ENCODE assay signal across 11 cellular contexts in genomic region chr10:58577394-58577793, GRCh38.
DNase-seq lines count a peak whose midpoint lies in the region; TF ChIP-seq lines count a peak whose summit lies in the region.
"Had no signal": no experiment of that assay in that cellular context is flagged by ENCODE, and none has a peak within 500 bp of the region (broad histone marks: within the 10 kb centered on the region; RNA-seq: fewer than 3 reads in every experiment).

No MANE protein-coding gene starts in this region.

- H3K27me3 ChIP-seq in fibroblast of lung (ENCODE audit: control insufficient read depth, insufficient read depth, low read length) = no peaks in the 10 kb centered on the region
- H3K27me3 ChIP-seq: esophagus squamous epithelium had no signal

- H3K4me1 ChIP-seq in fibroblast of lung (ENCODE audit: control insufficient read depth, extremely low read depth, insufficient read depth, low read length) = peaks cover 28% of the 10 kb centered on the region

- no peak overlapping the region for H2AFZ ChIP-seq in fibroblast of lung (ENCODE audit: low read length)

- peak overlapping the region; percentile 43 for H3K27ac ChIP-seq in fibroblast of lung (ENCODE audit: insufficient read depth, low read length)

- peaks cover 34% of the 10 kb centered on the region for H3K79me2 ChIP-seq in fibroblast of lung (ENCODE audit: control insufficient read depth, insufficient read depth, low read length)

- no peaks in the 10 kb centered on the region for H4K20me1 ChIP-seq in fibroblast of lung (ENCODE audit: control insufficient read depth, extremely low read depth, insufficient read depth, low read length)

- H3K36me3 ChIP-seq in fibroblast of lung (ENCODE audit: control insufficient read depth, insufficient read depth, low read length) = no peaks in the 10 kb centered on the region
- H3K36me3 ChIP-seq: esophagus squamous epithelium had no signal

- no peak overlapping the region for H3K9ac ChIP-seq in fibroblast of lung (ENCODE audit: insufficient read depth, low read length)

- peak overlapping the region; percentile 38 for H3K4me2 ChIP-seq in fibroblast of lung (ENCODE audit: extremely low read depth, insufficient read depth, low read length)

- DNase-seq in AG10803 (ENCODE audit: low read depth) (peak; percentile 89), NOMO-1 treated with DMSO at 0.1 percent for 48 hours (lab: John Stamatoyannopoulos, UW; ENCODE audit: unreplicated experiment) (peak; percentile 91), fibroblast of lung (ENCODE audit: low read depth in 2 of 2) (peak; percentile 75 to 89), pons (ENCODE audit: low spot score) (peak; percentile 34), DMS53 (lab: John Stamatoyannopoulos, UW) (no peak), UCSD-AML1 (lab: John Stamatoyannopoulos, UW; ENCODE audit: unreplicated experiment) (no peak), T-helper 2 cell (no peak)
- no peak for DNase-seq in effector CD8-positive, alpha-beta T cell (lab: John Stamatoyannopoulos, UW)
- DNase-seq: activated CD4-positive, alpha-beta T cell treated with anti-CD3 and anti-CD28 coated beads, Interleukin-2, amount 50 U/mL, for 4 hours; esophagus squamous epithelium; NCI-H1105 had no signal

- H3K4me3 ChIP-seq in AG10803 (ENCODE audit: low read length) (no peak overlapping the region), fibroblast of lung (replicated peaks in 1 of 4; ENCODE audit: control extremely low read depth in 1 of 4, insufficient read depth in 1 of 4, low read depth in 3 of 4, low read length in 4 of 4) (no peak overlapping the region)
- H3K4me3 ChIP-seq: esophagus squamous epithelium had no signal

- H3K9me3 ChIP-seq in fibroblast of lung (ENCODE audit: control insufficient read depth, insufficient read depth, low read depth, low read length) = no peaks in the 10 kb centered on the region
- H3K9me3 ChIP-seq: esophagus squamous epithelium had no signal

- TF ChIP-seq CTCF in AG10803 (conservative IDR thresholded peaks at IDR 0.05; ENCODE audit: low read length) (no peak), fibroblast of lung (conservative IDR thresholded peaks at IDR 0.05 in 1 of 2, IDR thresholded peaks at IDR 0.05 in 1 of 2; ENCODE audit: low read depth in 1 of 2, low read length in 2 of 2) (no peak)

Comparison
In these comparisons a context has a peak if more than half of its experiments do, and no peak if none do; other contexts are left out.
1. DNase-seq: peak in AG10803 (single experiment), NOMO-1 treated with DMSO at 0.1 percent for 48 hours (single experiment), fibroblast of lung (2 of 2) and pons (single experiment); none in effector CD8-positive, alpha-beta T cell (single experiment), DMS53 (single experiment), UCSD-AML1 (single experiment) and T-helper 2 cell (0 of 5).